14 cellular contexts compared by ENCODE assay signal in the genomic region with DNA sequence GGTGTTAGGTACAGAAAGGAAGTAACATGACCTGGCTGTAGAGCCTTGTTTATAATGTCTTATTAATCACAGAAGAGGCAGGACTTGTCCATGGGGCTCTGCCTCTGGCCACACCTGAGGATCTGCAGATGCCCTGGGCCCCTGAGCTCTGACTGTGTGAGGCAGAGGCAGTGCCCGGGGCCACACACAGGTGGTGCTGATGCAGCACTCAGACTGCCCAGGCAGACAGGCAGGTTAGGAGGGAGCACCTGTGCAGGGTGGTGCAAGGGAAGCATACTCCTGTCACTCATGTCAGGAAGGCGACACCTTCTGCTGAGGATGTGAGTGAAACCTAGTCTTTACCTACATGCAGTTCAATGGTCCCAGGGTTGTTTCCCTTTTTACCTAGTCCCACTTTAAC.
A peak's percentile ranks its signal among the peaks of the same experiment; 100 is the strongest.
DNase-seq lines count a peak whose midpoint lies in the region; ATAC-seq, FAIRE-seq and TF ChIP-seq lines count a peak whose summit lies in the region.
"Had no signal": no experiment of that assay in that cellular context is flagged by ENCODE, and none has a peak within 500 bp of the region (broad histone marks: within the 10 kb centered on the region; RNA-seq: fewer than 3 reads in every experiment).

No MANE protein-coding gene starts in this region.

- H3K79me1 ChIP-seq in mesendoderm (ENCODE audit: low read length): no peaks in the 10 kb centered on the region

- H3K27me3 ChIP-seq in Loucy (ENCODE audit: insufficient read depth, low read length, poor library complexity, severe bottlenecking) (no peaks in the 10 kb centered on the region), K562 (ENCODE audit: control insufficient read depth in 2 of 2, insufficient read depth in 2 of 2, low read length in 2 of 2) (peaks cover 8 to 24% of the 10 kb centered on the region in 2 experiments), psoas muscle (ENCODE audit: insufficient read depth in 3 of 3, low read length in 2 of 3) (no peaks in the 10 kb centered on the region), mesendoderm (ENCODE audit: insufficient read depth, low read length, poor library complexity) (no peaks in the 10 kb centered on the region)

- H4K20me1 ChIP-seq in Loucy (ENCODE audit: insufficient read depth, low read length, poor library complexity, severe bottlenecking) (no peaks in the 10 kb centered on the region), K562 (replicated peaks; ENCODE audit: control insufficient read depth, insufficient read depth, low read length) (no peaks in the 10 kb centered on the region)

- no peak overlapping the region for H3K4me3 Mint-ChIP-seq in activated CD4-positive, alpha-beta T cell treated with anti-CD3 and anti-CD28 coated beads for 36 hours
- no peak overlapping the region for H3K4me3 Mint-ChIP-seq in osteocyte (ENCODE audit: unreplicated experiment)
- H3K4me3 Mint-ChIP-seq: brain, type B pancreatic cell had no signal

- H3K18ac ChIP-seq in mesendoderm (ENCODE audit: low read length): no peak overlapping the region

- H3K27me3 Mint-ChIP-seq in activated CD4-positive, alpha-beta T cell treated with anti-CD3 and anti-CD28 coated beads for 36 hours: peaks cover 22% of the 10 kb centered on the region
- H3K27me3 Mint-ChIP-seq in osteocyte (ENCODE audit: unreplicated experiment): peaks cover 12% of the 10 kb centered on the region
- H3K27me3 Mint-ChIP-seq: brain had no signal

- CTCF ChIA-PET in activated CD4-positive, alpha-beta T cell treated with anti-CD3 and anti-CD28 coated beads for 36 hours (lab: Charles Lee): interaction anchor here (0.6 kb wide), 1 partner anchor 899 kb away, joined by 3 read pairs; no protein-coding TSS in a partner anchor
- CTCF ChIA-PET in K562 (lab: Yijun Ruan, JAX; ENCODE audit: low intra/inter-chr PET ratio): no interaction called here

- no TSS peak for BruUV-seq in K562 (replicated peaks; lab: Mats Ljungman, UMichigan)

- H2AFZ ChIP-seq in Loucy (ENCODE audit: low read length) (no peak overlapping the region), K562 (ENCODE audit: low read depth, low read length) (no peak overlapping the region)

- H3K9ac ChIP-seq in Loucy (ENCODE audit: low read depth, low read length, poor library complexity, severe bottlenecking) (no peak overlapping the region), K562 (ENCODE audit: insufficient read depth in 1 of 2, low read depth in 2 of 2, low read length in 2 of 2) (no peak overlapping the region), mesendoderm (ENCODE audit: low read length) (no peak overlapping the region)

- H3K4me1 Mint-ChIP-seq in activated CD4-positive, alpha-beta T cell treated with anti-CD3 and anti-CD28 coated beads for 36 hours: no peaks in the 10 kb centered on the region
- H3K4me1 Mint-ChIP-seq in osteocyte (ENCODE audit: unreplicated experiment): no peaks in the 10 kb centered on the region

- H3K4me1 ChIP-seq in Loucy (ENCODE audit: insufficient read depth, low read length, poor library complexity, severe bottlenecking) (no peaks in the 10 kb centered on the region), K562 (replicated peaks in 1 of 2; ENCODE audit: control insufficient read depth in 2 of 2, insufficient read depth in 2 of 2, low read length in 2 of 2) (no peaks in the 10 kb centered on the region), psoas muscle (peaks cover 29% of the 10 kb centered on the region), mesendoderm (ENCODE audit: control insufficient read depth, low read depth, low read length) (no peaks in the 10 kb centered on the region)

- no peak overlapping the region for H3K23ac ChIP-seq in mesendoderm (ENCODE audit: low read length)

- no peak overlapping the region for H3K4ac ChIP-seq in mesendoderm (ENCODE audit: low read depth, low read length)

- no peak overlapping the region for H2BK120ac ChIP-seq in mesendoderm (ENCODE audit: low read depth, low read length)

- no peak overlapping the region for H3K4me2 ChIP-seq in Loucy (ENCODE audit: low read depth, low read length, poor library complexity, severe bottlenecking)
- no peak overlapping the region for H3K4me2 ChIP-seq in K562 (ENCODE audit: insufficient read depth, low read length)
- no peak overlapping the region for H3K4me2 ChIP-seq in mesendoderm (ENCODE audit: low read length)

- TF ChIP-seq POLR2A in K562 (conservative IDR thresholded peaks at IDR 0.05): no peak

- no peaks in the 10 kb centered on the region for H3F3A ChIP-seq in Loucy (ENCODE audit: low read depth)

- no peaks in the 10 kb centered on the region for H3K36me3 ChIP-seq in Loucy (ENCODE audit: insufficient read depth, low read length)
- H3K36me3 ChIP-seq in K562 (ENCODE audit: control insufficient read depth, insufficient read depth, low read length): no peaks in the 10 kb centered on the region
- peaks cover 0 to 11% of the 10 kb centered on the region in 2 donors for H3K36me3 ChIP-seq in psoas muscle (ENCODE audit: insufficient read depth in 1 of 2, low read depth in 1 of 2)
- no peaks in the 10 kb centered on the region for H3K36me3 ChIP-seq in mesendoderm (ENCODE audit: control insufficient read depth, insufficient read depth, low read length)

- TF ChIP-seq RAD21 in K562 (CRISPR knock-in tag; conservative IDR thresholded peaks at IDR 0.05 in 1 of 2, IDR thresholded peaks at IDR 0.05 in 1 of 2): no peak

- no peak overlapping the region for H4K8ac ChIP-seq in mesendoderm (ENCODE audit: low read depth, low read length)

- in situ Hi-C loops in K562 (cut with MboI): no loop called here

- no peak overlapping the region for H2BK15ac ChIP-seq in mesendoderm (replicated peaks; ENCODE audit: low read depth)

- no peaks in the 10 kb centered on the region for H3K36me3 Mint-ChIP-seq in activated CD4-positive, alpha-beta T cell treated with anti-CD3 and anti-CD28 coated beads for 36 hours (ENCODE audit: low read depth)
- H3K36me3 Mint-ChIP-seq in osteocyte (ENCODE audit: unreplicated experiment): no peaks in the 10 kb centered on the region
- H3K36me3 Mint-ChIP-seq: brain had no signal

- H3K9me1 ChIP-seq in K562 (ENCODE audit: control insufficient read depth, insufficient read depth, low read length): no peaks in the 10 kb centered on the region

- TF ChIP-seq CTCF in Loucy (conservative IDR thresholded peaks at IDR 0.05; ENCODE audit: low read length) (peak; percentile 49), K562 (IDR thresholded peaks at IDR 0.05 in 2 of 3, conservative IDR thresholded peaks at IDR 0.05 in 1 of 3; ENCODE audit: insufficient read depth in 2 of 3, low read depth in 1 of 3, low read length in 3 of 3) (no peak), psoas muscle (IDR thresholded peaks at IDR 0.05) (peak; percentile 4), osteocyte (IDR thresholded peaks at IDR 0.05) (no peak)

- FAIRE-seq in K562 (lab: Jason Lieb, UNC): no peak

- TF ChIP-seq EP300 in K562 (IDR thresholded peaks at IDR 0.05; ENCODE audit: low read length): no peak

- H2BK5ac ChIP-seq in mesendoderm (ENCODE audit: low read length): no peak overlapping the region

- DNase-seq in activated CD4-positive, alpha-beta T cell treated with anti-CD3 and anti-CD28 coated beads for 36 hours: peak; percentile 13
- no peak for DNase-seq in activated CD4-positive, alpha-beta T cell treated with anti-CD3 and anti-CD28 coated beads for 1 hour
- no peak for DNase-seq in K562 (ENCODE audit: extremely low read depth in 1 of 4, low spot score in 3 of 4)
- DNase-seq in psoas muscle: no peak
- no peak for DNase-seq in mesendoderm
- no peak for DNase-seq in osteocyte (ENCODE audit: extremely low spot score, unreplicated experiment)
- DNase-seq in HCEC 1CT: no peak
- DNase-seq: activated CD4-positive, CD25-positive, alpha-beta regulatory T cell treated with anti-CD3 and anti-CD28 coated beads, Interleukin-2, amount 50 U/mL, for 72 hours; erythroblast; NCI-H774 had no signal

- H3K9me3 Mint-ChIP-seq in activated CD4-positive, alpha-beta T cell treated with anti-CD3 and anti-CD28 coated beads for 36 hours (ENCODE audit: low read depth): no peaks in the 10 kb centered on the region
- H3K9me3 Mint-ChIP-seq in osteocyte (ENCODE audit: unreplicated experiment): no peaks in the 10 kb centered on the region
- H3K9me3 Mint-ChIP-seq: brain, type B pancreatic cell had no signal

- H3K79me2 ChIP-seq in Loucy (ENCODE audit: insufficient read depth, low read length): no peaks in the 10 kb centered on the region
- no peaks in the 10 kb centered on the region for H3K79me2 ChIP-seq in K562 (ENCODE audit: control insufficient read depth, insufficient read depth, low read length)
- H3K79me2 ChIP-seq in mesendoderm (ENCODE audit: control insufficient read depth, insufficient read depth, low read length): no peaks in the 10 kb centered on the region

- POLR2A ChIA-PET in activated CD4-positive, alpha-beta T cell treated with anti-CD3 and anti-CD28 coated beads for 36 hours (lab: Charles Lee): no interaction called here
- POLR2A ChIA-PET in K562 (lab: Yijun Ruan, JAX): no interaction called here

- no peaks in the 10 kb centered on the region for H3K9me3 ChIP-seq in Loucy (ENCODE audit: insufficient read depth, low read depth, low read length)
- no peaks in the 10 kb centered on the region for H3K9me3 ChIP-seq in K562 (replicated peaks; ENCODE audit: control insufficient read depth, insufficient read depth, low read depth, low read length)
- no peaks in the 10 kb centered on the region for H3K9me3 ChIP-seq in psoas muscle

- ATAC-seq in activated CD4-positive, alpha-beta T cell treated with anti-CD3 and anti-CD28 coated beads for 36 hours: no peak
- ATAC-seq in K562: peak; percentile 44; the same call in 2 of the 3 replicates
- peak in 2 of 4 donors; percentile 12 to 41 for ATAC-seq in psoas muscle

- WGBS in K562 (ENCODE audit: insufficient coverage, low coverage, missing lambda C conversion rate): 0% methylated on average over 2 of the region's 2 CpGs
- WGBS in psoas muscle, 3 donors: 83 to 89% (median 88%) methylated on average over 2 of the region's 2 CpGs
- WGBS in mesendoderm (ENCODE audit: extremely low coverage, insufficient coverage, low lambda C conversion rate): no CpG with 5 or more reads among the region's 2 CpGs

- no peak overlapping the region for H3K27ac Mint-ChIP-seq in activated CD4-positive, alpha-beta T cell treated with anti-CD3 and anti-CD28 coated beads for 36 hours
- no peak overlapping the region for H3K27ac Mint-ChIP-seq in osteocyte (ENCODE audit: unreplicated experiment)
- H3K27ac Mint-ChIP-seq: type B pancreatic cell had no signal

- no peaks in the 10 kb centered on the region for H3K9me2 ChIP-seq in Loucy (replicated peaks; ENCODE audit: low read depth, low read length)

- intact Hi-C loops in activated CD4-positive, alpha-beta T cell treated with anti-CD3 and anti-CD28 coated beads for 36 hours (cut with DNase I, micrococcal nuclease): no loop called here
- intact Hi-C loops in K562 (cut with micrococcal nuclease) (no loop called here), psoas muscle (cut with DNase I) (no loop called here)

- H3K27ac ChIP-seq in K562 (ENCODE audit: extremely low read depth, low read depth, low read length): no peak overlapping the region
- peak overlapping the region; percentile 75 for H3K27ac ChIP-seq in psoas muscle
- H3K27ac ChIP-seq in mesendoderm (ENCODE audit: low read depth, low read length): no peak overlapping the region
- H3K27ac ChIP-seq: SK-N-MC had no signal

- no peak overlapping the region for H2AK5ac ChIP-seq in mesendoderm (ENCODE audit: low read length)

- no peak overlapping the region for H3K56ac ChIP-seq in mesendoderm (ENCODE audit: low read length)

- no peak overlapping the region for H4K5ac ChIP-seq in mesendoderm (ENCODE audit: low read length)

- H3K4me3 ChIP-seq in Loucy (ENCODE audit: low read length, poor library complexity, severe bottlenecking): no peak overlapping the region
- H3K4me3 ChIP-seq in K562: no peak overlapping the region
- no peak overlapping the region for H3K4me3 ChIP-seq in psoas muscle
- H3K4me3 ChIP-seq in mesendoderm (ENCODE audit: low read length): no peak overlapping the region
- H3K4me3 ChIP-seq: SK-N-MC had no signal

Comparison
In these comparisons a context has a peak if more than half of its experiments do, and no peak if none do; other contexts are left out.
1. CTCF ChIP-seq: peak in Loucy (single experiment) and psoas muscle (single experiment); none in K562 (0 of 3) and osteocyte (single experiment).